21 cellular contexts compared by ENCODE assay signal in genomic region chr2:7363906-7364305, GRCh38.
A peak's percentile ranks its signal among the peaks of the same experiment; 100 is the strongest.
DNase-seq lines count a peak whose midpoint lies in the region; ATAC-seq, FAIRE-seq and TF ChIP-seq lines count a peak whose summit lies in the region.
"Had no signal": no experiment of that assay in that cellular context is flagged by ENCODE, and none has a peak within 500 bp of the region (broad histone marks: within the 10 kb centered on the region; RNA-seq: fewer than 3 reads in every experiment).

No MANE protein-coding gene starts in this region.

- intact Hi-C loops in kidney (cut with DNase I) (no loop called here), stomach (cut with DNase I; ENCODE audit: low total_unique reads) (no loop called here)

- no peak overlapping the region for H3K9ac ChIP-seq in Karpas-422 (ENCODE audit: low read length)
- H3K9ac ChIP-seq in kidney (ENCODE audit: low read length in 2 of 2) = no peak overlapping the region
- H3K9ac ChIP-seq: BLaER1 treated with 17β-estradiol and CSF1 and Interleukin-3, amounts not matched to agents 10 nM and 100 nM had no signal

- peak; percentile 37 for TF ChIP-seq CTCF in kidney (IDR thresholded peaks at IDR 0.05; ENCODE audit: borderline replicate concordance, extremely low read depth, insufficient read depth)
- peak in 1 of 7 experiments; percentile 13 for TF ChIP-seq CTCF in stomach (IDR thresholded peaks at IDR 0.05)

- H3K9me3 ChIP-seq in Karpas-422 (ENCODE audit: low read length) (no peaks in the 10 kb centered on the region), kidney (ENCODE audit: control insufficient read depth in 1 of 2, low read length in 2 of 2) (peaks cover 0 to 2% of the 10 kb centered on the region in 2 donors), stomach (peaks cover 0 to 10% (median 5%) of the 10 kb centered on the region in 4 donors)
- H3K9me3 ChIP-seq: upper lobe of right lung had no signal

- H3K4me2 ChIP-seq in Karpas-422 (ENCODE audit: low read depth, low read length, poor library complexity, severe bottlenecking) = no peak overlapping the region
- H3K4me2 ChIP-seq: BLaER1 treated with 17β-estradiol and CSF1 and Interleukin-3, amounts not matched to agents 10 nM and 100 nM had no signal

- ATAC-seq in SK-N-SH treated with all-trans-retinoic acid at 6 μM for 48 hours = peak; percentile 57; the same call in 2 of the 3 replicates
- ATAC-seq: upper lobe of right lung had no signal

- 63 to 89% (median 79%) methylated on average over 3 of the region's 3 CpGs for whole genome bisulfite sequencing in stomach, 5 donors

- DNase-seq in DMS53 (lab: John Stamatoyannopoulos, UW) (peak; percentile 34), DMS53 treated with DMSO at 0.1 percent for 48 hours (lab: John Stamatoyannopoulos, UW; ENCODE audit: unreplicated experiment) (no peak), Karpas-422 (peak; percentile 61), kidney (no peak), stomach (no peak), amniotic stem cell (lab: John Stamatoyannopoulos, UW) (no peak), SKM-1 treated with dmso at 0.1 percent for 144 hours (lab: John Stamatoyannopoulos, UW; ENCODE audit: unreplicated experiment) (no peak)
- DNase-seq: 8988T; activated CD4-positive, alpha-beta T cell treated with anti-CD3 and anti-CD28 coated beads, Interleukin-2, amount 10 ng/mL, durations not matched to agents 24 days and 14 days; activated naive CD4-positive, alpha-beta T cell treated with anti-CD3 and anti-CD28 coated beads for 36 hours; brain microvascular endothelial cell; head of caudate nucleus; Kasumi-1; NCI-H2081; retina; stimulated activated naive CD4-positive, alpha-beta T cell treated with Interleukin-2 at 50 U/mL for 16 hours; upper lobe of right lung had no signal

- H3K27me3 ChIP-seq in Karpas-422 (ENCODE audit: low read length) = no peaks in the 10 kb centered on the region
- H3K27me3 ChIP-seq in stomach = no peaks in the 10 kb centered on the region
- H3K27me3 ChIP-seq: BLaER1 treated with 17β-estradiol and CSF1 and Interleukin-3, amounts not matched to agents 10 nM and 100 nM; brain microvascular endothelial cell; neutrophil; upper lobe of right lung had no signal

- no peak overlapping the region for H2AFZ ChIP-seq in Karpas-422 (ENCODE audit: low read length)

- H3K79me2 ChIP-seq in Karpas-422 (ENCODE audit: low read length) = no peaks in the 10 kb centered on the region

- H4K20me1 ChIP-seq in Karpas-422 (ENCODE audit: insufficient read depth, low read depth, low read length) = no peaks in the 10 kb centered on the region
- H4K20me1 ChIP-seq: BLaER1 treated with 17β-estradiol and CSF1 and Interleukin-3, amounts not matched to agents 10 nM and 100 nM had no signal

- no peak for TF ChIP-seq POLR2A in stomach (IDR thresholded peaks at IDR 0.05)

- no peaks in the 10 kb centered on the region for H3K4me1 ChIP-seq in Karpas-422 (ENCODE audit: low read length)
- no peaks in the 10 kb centered on the region for H3K4me1 ChIP-seq in kidney (ENCODE audit: control insufficient read depth in 1 of 2, insufficient read depth in 1 of 2, low read depth in 1 of 2, low read length in 2 of 2)
- no peaks in the 10 kb centered on the region for H3K4me1 ChIP-seq in stomach
- H3K4me1 ChIP-seq: upper lobe of right lung had no signal

- no peaks in the 10 kb centered on the region for H3K9me2 ChIP-seq in Karpas-422 (replicated peaks; ENCODE audit: insufficient read depth, low read length)

- H3K36me3 ChIP-seq in Karpas-422 (ENCODE audit: insufficient read depth, low read length) (no peaks in the 10 kb centered on the region), kidney (ENCODE audit: control insufficient read depth in 1 of 2, insufficient read depth in 2 of 2, low read length in 2 of 2) (no peaks in the 10 kb centered on the region), stomach (no peaks in the 10 kb centered on the region)
- H3K36me3 ChIP-seq: BLaER1 treated with 17β-estradiol and CSF1 and Interleukin-3, amounts not matched to agents 10 nM and 100 nM; brain microvascular endothelial cell; neutrophil; upper lobe of right lung had no signal

- FAIRE-seq in kidney (lab: Jason Lieb, UNC) = no peak
- FAIRE-seq: islet of Langerhans had no signal

- H3K4me3 ChIP-seq in Karpas-422 (ENCODE audit: low read length) = no peak overlapping the region
- no peak overlapping the region for H3K4me3 ChIP-seq in kidney (ENCODE audit: low read length in 2 of 2)
- no peak overlapping the region for H3K4me3 ChIP-seq in stomach
- H3K4me3 ChIP-seq: BLaER1 treated with 17β-estradiol and CSF1 and Interleukin-3, amounts not matched to agents 10 nM and 100 nM; upper lobe of right lung had no signal

- TF ChIP-seq EP300 in stomach (IDR thresholded peaks at IDR 0.05) = no peak

- H3K27ac ChIP-seq in Karpas-422 (ENCODE audit: low read length) (no peak overlapping the region), kidney (ENCODE audit: low read depth in 2 of 2, low read length in 2 of 2) (no peak overlapping the region), stomach (no peak overlapping the region)
- H3K27ac ChIP-seq: BLaER1 treated with 17β-estradiol and CSF1 and Interleukin-3, amounts not matched to agents 10 nM and 100 nM; brain microvascular endothelial cell; neutrophil; upper lobe of right lung had no signal

TF ChIP-seq in SK-N-SH treated with all-trans-retinoic acid at 6 μM for 48 hours, 23 proteins besides CTCF, POLR2A, EP300 and RAD21:
- no peak for TF ChIP-seq OSR1 (CRISPR knock-in tag; IDR thresholded peaks at IDR 0.05)
- no peak for TF ChIP-seq CSRNP3 (CRISPR knock-in tag; IDR thresholded peaks at IDR 0.05)
- TF ChIP-seq ESRRG (CRISPR knock-in tag; IDR thresholded peaks at IDR 0.05) = no peak
- TF ChIP-seq ZNF565 (CRISPR knock-in tag; conservative IDR thresholded peaks at IDR 0.05; ENCODE audit: low read depth) = no peak
- TF ChIP-seq ARNTL (CRISPR knock-in tag; IDR thresholded peaks at IDR 0.05; ENCODE audit: borderline replicate concordance, low read depth) = no peak

Comparison
In these comparisons a context has a peak if more than half of its experiments do, and no peak if none do; other contexts are left out.
1. DNase-seq: peak in DMS53 (single experiment) and Karpas-422 (single experiment); none in DMS53 treated with DMSO at 0.1 percent for 48 hours (single experiment), kidney (single experiment), stomach (single experiment), amniotic stem cell (single experiment) and SKM-1 treated with dmso at 0.1 percent for 144 hours (single experiment).